8 cellular contexts compared by ENCODE assay signal in genomic region chr11:128318856-128319474, GRCh38.
DNase-seq lines count a peak whose midpoint lies in the region; ATAC-seq and TF ChIP-seq lines count a peak whose summit lies in the region.

No MANE protein-coding gene starts in this region.

- H4K20me1 ChIP-seq in BLaER1: no peaks in the 10 kb centered on the region

- no TSS peak for BruUV-seq in Caco-2 (replicated peaks; lab: Mats Ljungman, UMichigan)

- H3K27me3 ChIP-seq in BLaER1 (no peaks in the 10 kb centered on the region), Caco-2 (replicated peaks; ENCODE audit: control insufficient read depth, insufficient read depth, low read length) (no peaks in the 10 kb centered on the region)

- H3K9ac ChIP-seq in BLaER1: no peak overlapping the region

- TF ChIP-seq CTCF in Caco-2 (IDR thresholded peaks at IDR 0.05; ENCODE audit: insufficient read depth in 1 of 2, low read depth in 1 of 2, low read length in 1 of 2, severe bottlenecking in 1 of 2, unreplicated experiment in 1 of 2): peak in 1 of 2 experiments; percentile 1

- DNase-seq in HK-2 (ENCODE audit: unreplicated experiment) (peak; percentile 21), NCI-H1436 (lab: John Stamatoyannopoulos, UW) (no peak), RKO (ENCODE audit: low spot score) (no peak), Caco-2 (no peak)
- DNase-seq in activated naive CD8-positive, alpha-beta T cell treated with anti-CD3 and anti-CD28 coated beads, Interleukin-2, amount 10 ng/mL, durations not matched to agents 7 days and 5 days: peak; percentile 59
- peak; percentile 57 to 89 for DNase-seq in stimulated activated effector memory CD8-positive, alpha-beta T cell treated with anti-CD3 and anti-CD28 coated beads, Interleukin-12 subunit alpha, Interleukin-12 subunit beta, amount 100 ng/mL, for 72 hours (ENCODE audit: low spot score in 2 of 2)

- intact Hi-C loops in Caco-2 (cut with micrococcal nuclease; ENCODE audit: unreplicated experiment): no loop called here

- H3K9me3 Mint-ChIP-seq in activated naive CD8-positive, alpha-beta T cell treated with anti-CD3 and anti-CD28 coated beads, Interleukin-2, amount 10 ng/mL, durations not matched to agents 7 days and 5 days: peaks cover 21% of the 10 kb centered on the region
- peaks cover 18% of the 10 kb centered on the region for H3K9me3 Mint-ChIP-seq in stimulated activated effector memory CD8-positive, alpha-beta T cell treated with anti-CD3 and anti-CD28 coated beads, Interleukin-12 subunit alpha, Interleukin-12 subunit beta, amount 100 ng/mL, for 72 hours
- H3K9me3 Mint-ChIP-seq in Caco-2 (ENCODE audit: unreplicated experiment): peaks cover 33% of the 10 kb centered on the region

- H3K27ac Mint-ChIP-seq in activated naive CD8-positive, alpha-beta T cell treated with anti-CD3 and anti-CD28 coated beads, Interleukin-2, amount 10 ng/mL, durations not matched to agents 7 days and 5 days: peak overlapping the region; percentile 89
- H3K27ac Mint-ChIP-seq in stimulated activated effector memory CD8-positive, alpha-beta T cell treated with anti-CD3 and anti-CD28 coated beads, Interleukin-12 subunit alpha, Interleukin-12 subunit beta, amount 100 ng/mL, for 72 hours: peak overlapping the region; percentile 94
- no peak overlapping the region for H3K27ac Mint-ChIP-seq in Caco-2 (ENCODE audit: unreplicated experiment)

- H3K27me3 Mint-ChIP-seq in activated naive CD8-positive, alpha-beta T cell treated with anti-CD3 and anti-CD28 coated beads, Interleukin-2, amount 10 ng/mL, durations not matched to agents 7 days and 5 days: no peaks in the 10 kb centered on the region
- peaks cover 6% of the 10 kb centered on the region for H3K27me3 Mint-ChIP-seq in Caco-2 (ENCODE audit: insufficient read depth, unreplicated experiment)

- peak overlapping the region; percentile 61 for H3K4me3 Mint-ChIP-seq in activated naive CD8-positive, alpha-beta T cell treated with anti-CD3 and anti-CD28 coated beads, Interleukin-2, amount 10 ng/mL, durations not matched to agents 7 days and 5 days
- H3K4me3 Mint-ChIP-seq in stimulated activated effector memory CD8-positive, alpha-beta T cell treated with anti-CD3 and anti-CD28 coated beads, Interleukin-12 subunit alpha, Interleukin-12 subunit beta, amount 100 ng/mL, for 72 hours: peak overlapping the region; percentile 55
- H3K4me3 Mint-ChIP-seq in Caco-2 (ENCODE audit: unreplicated experiment): no peak overlapping the region

- H3K36me3 Mint-ChIP-seq in activated naive CD8-positive, alpha-beta T cell treated with anti-CD3 and anti-CD28 coated beads, Interleukin-2, amount 10 ng/mL, durations not matched to agents 7 days and 5 days: peaks cover 37% of the 10 kb centered on the region
- H3K36me3 Mint-ChIP-seq in stimulated activated effector memory CD8-positive, alpha-beta T cell treated with anti-CD3 and anti-CD28 coated beads, Interleukin-12 subunit alpha, Interleukin-12 subunit beta, amount 100 ng/mL, for 72 hours: peaks cover 26% of the 10 kb centered on the region
- no peaks in the 10 kb centered on the region for H3K36me3 Mint-ChIP-seq in Caco-2 (ENCODE audit: insufficient read depth, unreplicated experiment)

- H3K4me1 ChIP-seq in BLaER1: peaks cover 3% of the 10 kb centered on the region
- no peaks in the 10 kb centered on the region for H3K4me1 ChIP-seq in Caco-2

- ATAC-seq in GM21367 (IDR thresholded peaks at IDR 0.05; ENCODE audit: unreplicated experiment): peak; percentile 84
- peak; percentile 87 for ATAC-seq in activated naive CD8-positive, alpha-beta T cell treated with anti-CD3 and anti-CD28 coated beads, Interleukin-2, amount 10 ng/mL, durations not matched to agents 7 days and 5 days (ENCODE audit: low read depth)
- peak; percentile 97 for ATAC-seq in stimulated activated effector memory CD8-positive, alpha-beta T cell treated with anti-CD3 and anti-CD28 coated beads, Interleukin-12 subunit alpha, Interleukin-12 subunit beta, amount 100 ng/mL, for 72 hours

- POLR2A ChIA-PET in activated naive CD8-positive, alpha-beta T cell treated with anti-CD3 and anti-CD28 coated beads, Interleukin-2, amount 10 ng/mL, durations not matched to agents 7 days and 5 days (lab: Charles Lee): interaction anchor here (0.7 to 4.0 kb wide), 11 partner anchors 11 to 207 kb away, joined by 3 to 33 read pairs (median 6); no protein-coding TSS in a partner anchor
- POLR2A ChIA-PET in Caco-2 (lab: Charles Lee): no interaction called here

- no peak overlapping the region for H3K4me3 ChIP-seq in BLaER1
- H3K4me3 ChIP-seq in Caco-2 (ENCODE audit: low read depth, low read length): no peak overlapping the region

- H3K27ac ChIP-seq in BLaER1: no peak overlapping the region

- H3K9me3 ChIP-seq in BLaER1 (peaks cover 22% of the 10 kb centered on the region), Caco-2 (no peaks in the 10 kb centered on the region; the same call in none of the 2 replicates)

- H3K36me3 ChIP-seq in BLaER1 (0 out of 2 replicates have a peak, but pooled peaks cover 4% of the 10 kb centered on the region), Caco-2 (ENCODE audit: control insufficient read depth, insufficient read depth, low read length) (no peaks in the 10 kb centered on the region)

- peaks cover 72% of the 10 kb centered on the region for H3K4me1 Mint-ChIP-seq in activated naive CD8-positive, alpha-beta T cell treated with anti-CD3 and anti-CD28 coated beads, Interleukin-2, amount 10 ng/mL, durations not matched to agents 7 days and 5 days
- peaks cover 88% of the 10 kb centered on the region for H3K4me1 Mint-ChIP-seq in stimulated activated effector memory CD8-positive, alpha-beta T cell treated with anti-CD3 and anti-CD28 coated beads, Interleukin-12 subunit alpha, Interleukin-12 subunit beta, amount 100 ng/mL, for 72 hours
- no peaks in the 10 kb centered on the region for H3K4me1 Mint-ChIP-seq in Caco-2 (ENCODE audit: low read depth, unreplicated experiment)

- 0 out of 2 replicates have a peak overlapping the region, but pooled peaks have one; percentile 8 for H3K4me2 ChIP-seq in BLaER1

- CTCF ChIA-PET in Caco-2 (lab: Charles Lee): no interaction called here

Comparison
In these comparisons a context has a peak if more than half of its experiments do, and no peak if none do; other contexts are left out.
1. DNase-seq: peak in HK-2 (single experiment), activated naive CD8-positive, alpha-beta T cell treated with anti-CD3 and anti-CD28 coated beads, Interleukin-2, amount 10 ng/mL, durations not matched to agents 7 days and 5 days (single experiment) and stimulated activated effector memory CD8-positive, alpha-beta T cell treated with anti-CD3 and anti-CD28 coated beads, Interleukin-12 subunit alpha, Interleukin-12 subunit beta, amount 100 ng/mL, for 72 hours (2 of 2); none in NCI-H1436 (single experiment), RKO (single experiment) and Caco-2 (0 of 2).
2. Peak in every context shown above with its lines, with median percentiles within 50 percentile points of each other: ATAC-seq.